ENCODE assay signal across 9 cellular contexts in genomic region chr1:153880962-153881361, GRCh38. TPM values are rescaled to one million over a fixed set of nuclear protein-coding genes. Genes with fewer than 3 reads are reported as not detected.
DNase-seq lines count a peak whose midpoint lies in the region; ATAC-seq and TF ChIP-seq lines count a peak whose summit lies in the region.
"Had no signal": no experiment of that assay in that cellular context is flagged by ENCODE, and none has a peak within 500 bp of the region (broad histone marks: within the 10 kb centered on the region; RNA-seq: fewer than 3 reads in every experiment).

No MANE protein-coding gene starts in this region.

- H3K9ac ChIP-seq in adipocyte (ENCODE audit: low read length), result peak overlapping the region; percentile 72
- H3K9ac ChIP-seq: KMS-11 had no signal

- no peak for ATAC-seq in GM18870 (IDR thresholded peaks at IDR 0.05; ENCODE audit: unreplicated experiment)
- no peak for ATAC-seq in GM21786 (IDR thresholded peaks at IDR 0.05; ENCODE audit: unreplicated experiment)

- TF ChIP-seq CTCF in GM20000 (IDR thresholded peaks at IDR 0.05; ENCODE audit: extremely low read depth, missing control alignments), result no peak

- peak; percentile 37 for DNase-seq in GM04504 (ENCODE audit: low read depth)
- peak; percentile 100 for DNase-seq in NCI-H345 (lab: John Stamatoyannopoulos, UW)
- DNase-seq in adipocyte (ENCODE audit: low read depth), result peak; percentile 95
- DNase-seq in cardiac septum (ENCODE audit: low spot score), result peak; percentile 92
- DNase-seq in posterior vena cava (ENCODE audit: low spot score), result peak; percentile 92
- DNase-seq in GM20000 (ENCODE audit: low spot score), result no peak

- H3K4me1 ChIP-seq in adipocyte (ENCODE audit: control insufficient read depth, insufficient read depth, low read length), result peaks cover 22% of the 10 kb centered on the region

- H3K4me3 ChIP-seq in adipocyte (ENCODE audit: low read length), result peak overlapping the region; percentile 76

- H3K9me3 ChIP-seq in adipocyte (ENCODE audit: control insufficient read depth, low read length), result no peaks in the 10 kb centered on the region

- intact Hi-C loops in cardiac septum (cut with DNase I), result loop anchor here (2.0 to 5.0 kb wide), 2 partner anchors 42 to 86 kb away; partner anchors contain the start of genes CREB3L4 and GATAD2B
- intact Hi-C loops in posterior vena cava (cut with DNase I), result no loop called here

- no peaks in the 10 kb centered on the region for H3K36me3 ChIP-seq in adipocyte (ENCODE audit: control insufficient read depth, insufficient read depth, low read length, severe bottlenecking)

- no peaks in the 10 kb centered on the region for H3K27me3 ChIP-seq in adipocyte (replicated peaks; ENCODE audit: control insufficient read depth, insufficient read depth, low read length)

RNA-seq across cellular contexts. Expression of gene GATAD2B, which starts 41.8 kb away (rescaled TPM):
- total RNA-seq in cardiac septum (45.7 TPM), posterior vena cava (10 to 100 TPM; 33.5 to 43.5 TPM)
